In genomic region chr12:28443337-28443736, GRCh38 we compare ENCODE assay signal across 26 cellular contexts.
DNase-seq lines count a peak whose midpoint lies in the region; ATAC-seq and TF ChIP-seq lines count a peak whose summit lies in the region.
"Had no signal": no experiment of that assay in that cellular context is flagged by ENCODE, and none has a peak within 500 bp of the region (broad histone marks: within the 10 kb centered on the region; RNA-seq: fewer than 3 reads in every experiment).

No MANE protein-coding gene starts in this region.

- no peak for TF ChIP-seq CTCF in 22Rv1 (IDR thresholded peaks at IDR 0.05)

- ATAC-seq in HG03521 (IDR thresholded peaks at IDR 0.05; ENCODE audit: unreplicated experiment) (no peak), GM18502 (IDR thresholded peaks at IDR 0.05; ENCODE audit: poor library complexity, unreplicated experiment) (no peak)
- ATAC-seq: activated CD8-positive, alpha-beta T cell treated with anti-CD3 and anti-CD28 coated beads, Interleukin-2, amount 10 ng/mL, durations not matched to agents 7 days and 5 days; esophagus mucosa; GM12878; HCT116; left lobe of liver had no signal

- H3K27ac ChIP-seq in 22Rv1: peak overlapping the region; percentile 48
- H3K27ac ChIP-seq: parathyroid adenoma, right atrium auricular region, transverse colon had no signal

- DNase-seq in DMS79 (lab: John Stamatoyannopoulos, UW): peak; percentile 90
- DNase-seq in NCI-H1930 (lab: John Stamatoyannopoulos, UW): peak; percentile 26 to 62
- peak; percentile 66 for DNase-seq in NCI-H69 (lab: John Stamatoyannopoulos, UW)
- DNase-seq in activated naive CD4-positive, alpha-beta T cell (lab: John Stamatoyannopoulos, UW): no peak
- DNase-seq in islet precursor cell: no peak
- DNase-seq: activated CD4-positive, CD25-positive, alpha-beta regulatory T cell treated with anti-CD3 and anti-CD28 coated beads, Interleukin-2, amount 50 U/mL, for 72 hours; activated CD8-positive, alpha-beta T cell treated with anti-CD3 and anti-CD28 coated beads, Interleukin-2, amount 10 ng/mL, durations not matched to agents 7 days and 5 days; activated effector memory CD4-positive, alpha-beta T cell treated with Interleukin-2 at 50 U/mL for 16 hours; activated naive CD8-positive, alpha-beta T cell treated with anti-CD3 and anti-CD28 coated beads, Interleukin-2, amount 10 ng/mL, durations not matched to agents 7 days and 5 days; BE2C; central memory CD4-positive, alpha-beta T cell; COR-L47; EL; endodermal cell; NCI-H1436 treated with DMSO at 0.1 percent for 48 hours; RPMI8226; transverse colon had no signal

Comparison
In these comparisons a context has a peak if more than half of its experiments do, and no peak if none do; other contexts are left out.
1. DNase-seq: peak in DMS79 (single experiment), NCI-H1930 (2 of 2) and NCI-H69 (single experiment); none in activated naive CD4-positive, alpha-beta T cell (0 of 4) and islet precursor cell (single experiment).